Comparison of ENCODE assay signal across 29 cellular contexts in the genomic region with DNA sequence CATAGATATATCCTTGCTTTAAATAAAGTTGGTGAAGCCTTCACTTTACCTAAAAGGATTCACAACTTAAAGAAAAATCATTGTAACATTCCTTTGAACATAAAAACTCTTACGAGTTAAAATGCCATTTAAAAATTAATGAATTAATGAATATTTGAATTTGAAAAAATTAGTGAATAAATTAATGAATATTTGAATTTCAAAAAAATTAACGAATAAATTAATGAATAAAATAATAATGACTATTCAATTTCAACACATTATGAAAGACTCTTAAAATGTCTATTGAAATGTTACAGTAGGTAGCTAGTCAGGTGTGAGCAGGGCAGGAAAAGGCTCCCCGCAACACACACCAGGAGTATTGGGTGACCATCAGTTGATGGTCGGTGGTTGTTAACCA. TPM values are rescaled to one million over a fixed set of nuclear protein-coding genes. Genes with fewer than 3 reads are reported as not detected.
"Had no signal": no experiment of that assay in that cellular context is flagged by ENCODE, and none has a peak within 500 bp of the region (broad histone marks: within the 10 kb centered on the region; RNA-seq: fewer than 3 reads in every experiment).

No MANE protein-coding gene starts in this region.

- H3K4me1 ChIP-seq: parathyroid adenoma, right lobe of liver, sigmoid colon, suprapubic skin, tibial artery, transverse colon, uterus had no signal

- H3K4me3 Mint-ChIP-seq: naive B cell; naive thymus-derived CD8-positive, alpha-beta T cell; natural killer cell treated with Interleukin-12 subunit alpha and Interleukin-12 subunit beta and Interleukin-15 and Interleukin-18, amount 100 ng/mL, for 72 hours; nephron progenitor cell; neural crest cell; stimulated activated memory B cell treated with anti-CD40 and anti-IgM and Interleukin-4, amounts not matched to agents 10 μg/mL and 1 μg/mL and 100 μg/mL, for 72 hours; stimulated activated naive CD8-positive, alpha-beta T cell treated with anti-CD3 and anti-CD28 coated beads, Interleukin-15, amount 100 ng/mL, for 72 hours had no signal

- H3K36me3 ChIP-seq: neutrophil, right lobe of liver, sigmoid colon, suprapubic skin, tibial artery, transverse colon, upper lobe of left lung, uterus had no signal

- DNase-seq: naive B cell; naive thymus-derived CD8-positive, alpha-beta T cell; nephron progenitor cell; nucleus accumbens; psoas muscle; right lobe of liver; sigmoid colon; small intestine; stimulated activated CD4-positive, alpha-beta T cell treated with anti-CD3 and anti-CD28 coated beads, Interleukin-1b, Interleukin-23, amount 100 ng/mL, for 48 hours; stimulated activated CD4-positive, alpha-beta T cell treated with anti-CD3 and anti-CD28 coated beads, Interleukin-4, amount 100 ng/mL, for 1 hour; stimulated activated CD4-positive, alpha-beta T cell treated with anti-CD3 and anti-CD28 coated beads, Interleukin-4, amount 100 ng/mL, for 4 hours; stimulated activated CD8-positive, alpha-beta memory T cell treated with anti-CD3 and anti-CD28 coated beads, Interleukin-4, amount 100 ng/mL, for 48 hours; stimulated activated naive CD4-positive, alpha-beta T cell; stimulated activated naive CD8-positive, alpha-beta T cell treated with anti-CD3 and anti-CD28 coated beads, Interleukin-15, amount 100 ng/mL, for 72 hours; stimulated activated naive CD8-positive, alpha-beta T cell treated with anti-CD3 and anti-CD28 coated beads, Interleukin-15, Interleukin-2, amounts not matched to agents 100 U/mL and 50 U/mL, for 24 hours; substantia nigra; testis; tibial artery; transverse colon; uterus had no signal

- ATAC-seq: naive thymus-derived CD8-positive, alpha-beta T cell; natural killer cell treated with Interleukin-12 subunit alpha and Interleukin-12 subunit beta and Interleukin-15 and Interleukin-18, amount 100 ng/mL, for 72 hours; psoas muscle; right cardiac atrium; right lobe of liver; stimulated activated memory B cell treated with anti-CD40 and anti-IgM and Interleukin-4, amounts not matched to agents 10 μg/mL and 1 μg/mL and 100 μg/mL, for 72 hours; stimulated activated naive CD8-positive, alpha-beta T cell treated with anti-CD3 and anti-CD28 coated beads, Interleukin-15, amount 100 ng/mL, for 72 hours; stimulated activated naive CD8-positive, alpha-beta T cell treated with anti-CD3 and anti-CD28 coated beads, Interleukin-15, Interleukin-2, amounts not matched to agents 100 U/mL and 50 U/mL, for 24 hours had no signal

- FAIRE-seq: small intestine had no signal

- H3K27me3 ChIP-seq: neutrophil, right lobe of liver, sigmoid colon, suprapubic skin, testis, tibial artery, transverse colon, upper lobe of left lung, uterus had no signal

- H3K36me3 Mint-ChIP-seq: naive thymus-derived CD8-positive, alpha-beta T cell; natural killer cell treated with Interleukin-12 subunit alpha and Interleukin-12 subunit beta and Interleukin-15 and Interleukin-18, amount 100 ng/mL, for 72 hours had no signal

- H3K27ac Mint-ChIP-seq: naive thymus-derived CD8-positive, alpha-beta T cell; natural killer cell treated with Interleukin-12 subunit alpha and Interleukin-12 subunit beta and Interleukin-15 and Interleukin-18, amount 100 ng/mL, for 72 hours; nephron progenitor cell; progenitor cell of endocrine pancreas; stimulated activated memory B cell treated with anti-CD40 and anti-IgM and Interleukin-4, amounts not matched to agents 10 μg/mL and 1 μg/mL and 100 μg/mL, for 72 hours; stimulated activated naive CD8-positive, alpha-beta T cell treated with anti-CD3 and anti-CD28 coated beads, Interleukin-15, amount 100 ng/mL, for 72 hours had no signal

- H3K9me3 Mint-ChIP-seq: naive B cell; naive thymus-derived CD8-positive, alpha-beta T cell; natural killer cell treated with Interleukin-12 subunit alpha and Interleukin-12 subunit beta and Interleukin-15 and Interleukin-18, amount 100 ng/mL, for 72 hours; nephron progenitor cell; neural crest cell; stimulated activated memory B cell treated with anti-CD40 and anti-IgM and Interleukin-4, amounts not matched to agents 10 μg/mL and 1 μg/mL and 100 μg/mL, for 72 hours; stimulated activated naive CD8-positive, alpha-beta T cell treated with anti-CD3 and anti-CD28 coated beads, Interleukin-15, amount 100 ng/mL, for 72 hours had no signal

- H3K27me3 Mint-ChIP-seq: naive B cell; natural killer cell treated with Interleukin-12 subunit alpha and Interleukin-12 subunit beta and Interleukin-15 and Interleukin-18, amount 100 ng/mL, for 72 hours; stimulated activated memory B cell treated with anti-CD40 and anti-IgM and Interleukin-4, amounts not matched to agents 10 μg/mL and 1 μg/mL and 100 μg/mL, for 72 hours; stimulated activated naive CD8-positive, alpha-beta T cell treated with anti-CD3 and anti-CD28 coated beads, Interleukin-15, amount 100 ng/mL, for 72 hours had no signal

- H3K27ac ChIP-seq: neutrophil, parathyroid adenoma, psoas muscle, right lobe of liver, sigmoid colon, suprapubic skin, testis, tibial artery, transverse colon, upper lobe of left lung, uterus had no signal

- H3K4me3 ChIP-seq: psoas muscle, right lobe of liver, sigmoid colon, suprapubic skin, testis, tibial artery, transverse colon, upper lobe of left lung, uterus had no signal

- H3K4me1 Mint-ChIP-seq: naive B cell; naive thymus-derived CD8-positive, alpha-beta T cell; nephron progenitor cell; neural crest cell; stimulated activated naive CD8-positive, alpha-beta T cell treated with anti-CD3 and anti-CD28 coated beads, Interleukin-15, amount 100 ng/mL, for 72 hours had no signal

- H3K9me3 ChIP-seq: neutrophil, psoas muscle, right lobe of liver, sigmoid colon, suprapubic skin, testis, tibial artery, transverse colon, upper lobe of left lung, uterus had no signal

RNA-seq across cellular contexts. Expression of gene ARHGAP20, which starts 22.9 kb away (rescaled TPM):
- polyA plus RNA-seq: naive thymus-derived CD8-positive, alpha-beta T cell had no signal
